Comparison of ENCODE assay signal across 17 cellular contexts in genomic region chr20:53880108-53880641, GRCh38.
"Had no signal": no experiment of that assay in that cellular context is flagged by ENCODE, and none has a peak within 500 bp of the region (broad histone marks: within the 10 kb centered on the region; RNA-seq: fewer than 3 reads in every experiment).

No MANE protein-coding gene starts in this region.

- H3K36me3 ChIP-seq: adrenal gland, gastrocnemius medialis, heart right ventricle, left ventricle myocardium inferior, right atrium auricular region, thyroid gland had no signal

- DNase-seq: activated gamma-delta T cell; activated T-cell treated with anti-CD3 and anti-CD28 coated beads, Interleukin-2, amount 50 U/mL, for 48 hours; adrenal gland; caudate nucleus; effector CD8-positive, alpha-beta T cell; gastrocnemius medialis; heart right ventricle; kidney; left ventricle myocardium inferior; mesendoderm; posterior cingulate gyrus; small intestine; thyroid gland had no signal

- H3K4me3 ChIP-seq: adrenal gland, coronary artery, gastrocnemius medialis, heart right ventricle, left ventricle myocardium inferior, right atrium auricular region, thyroid gland had no signal

- H3K9me3 ChIP-seq: adrenal gland, gastrocnemius medialis, heart right ventricle, left ventricle myocardium inferior, right atrium auricular region, thyroid gland had no signal

- ATAC-seq: activated CD4-positive, CD25-positive, alpha-beta regulatory T cell treated with anti-CD3 and anti-CD28 coated beads, Interleukin-2, amount 50 U/mL, for 24 hours; gastrocnemius medialis; heart right ventricle had no signal

- FAIRE-seq: kidney, small intestine, urothelium cell line had no signal

- H3K4me1 ChIP-seq: adrenal gland, gastrocnemius medialis, right atrium auricular region, thyroid gland had no signal

- H3K27ac ChIP-seq: adrenal gland, coronary artery, gastrocnemius medialis, heart right ventricle, left ventricle myocardium inferior, right atrium auricular region, thyroid gland had no signal

- H3K27me3 ChIP-seq: adrenal gland, gastrocnemius medialis, heart right ventricle, right atrium auricular region, thyroid gland had no signal
